Comparison of ENCODE assay signal across 2 cellular contexts in genomic region chr1:30702823-30703222, GRCh38.
TF ChIP-seq lines count a peak whose summit lies in the region.

No MANE protein-coding gene starts in this region.

TF ChIP-seq in HEK293, 187 proteins besides CTCF, POLR2A, EP300 and RAD21 (continued from another document):
- TF ChIP-seq, protein P1, sequence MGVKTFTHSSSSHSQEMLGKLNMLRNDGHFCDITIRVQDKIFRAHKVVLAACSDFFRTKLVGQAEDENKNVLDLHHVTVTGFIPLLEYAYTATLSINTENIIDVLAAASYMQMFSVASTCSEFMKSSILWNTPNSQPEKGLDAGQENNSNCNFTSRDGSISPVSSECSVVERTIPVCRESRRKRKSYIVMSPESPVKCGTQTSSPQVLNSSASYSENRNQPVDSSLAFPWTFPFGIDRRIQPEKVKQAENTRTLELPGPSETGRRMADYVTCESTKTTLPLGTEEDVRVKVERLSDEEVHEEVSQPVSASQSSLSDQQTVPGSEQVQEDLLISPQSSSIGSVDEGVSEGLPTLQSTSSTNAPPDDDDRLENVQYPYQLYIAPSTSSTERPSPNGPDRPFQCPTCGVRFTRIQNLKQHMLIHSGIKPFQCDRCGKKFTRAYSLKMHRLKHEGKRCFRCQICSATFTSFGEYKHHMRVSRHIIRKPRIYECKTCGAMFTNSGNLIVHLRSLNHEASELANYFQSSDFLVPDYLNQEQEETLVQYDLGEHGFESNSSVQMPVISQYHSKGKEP (tag by site-specific recombination; IDR thresholded peaks at IDR 0.05), result no peak
- TF ChIP-seq ZNF16 (tag by site-specific recombination; IDR thresholded peaks at IDR 0.05; ENCODE audit: low read depth) (no peak), ZNF366 (tag by site-specific recombination; conservative IDR thresholded peaks at IDR 0.05) (peak; percentile 99), ZNF239 (tag by site-specific recombination; IDR thresholded peaks at IDR 0.05) (no peak), ZNF558 (tag by site-specific recombination; IDR thresholded peaks at IDR 0.05) (no peak), TCF7L2 (IDR thresholded peaks at IDR 0.05; ENCODE audit: borderline replicate concordance, low read depth, low read length) (no peak), ZNF140 (tag by site-specific recombination; IDR thresholded peaks at IDR 0.05) (no peak), ZNF600 (tag by site-specific recombination; IDR thresholded peaks at IDR 0.05) (no peak), ZNF157 (tag by site-specific recombination; IDR thresholded peaks at IDR 0.05) (no peak), ZNF138 (tag by site-specific recombination; IDR thresholded peaks at IDR 0.05; ENCODE audit: borderline replicate concordance) (no peak), ZBTB17 (tag by site-specific recombination; IDR thresholded peaks at IDR 0.05) (peak; percentile 99), SALL2 (tag by site-specific recombination; IDR thresholded peaks at IDR 0.05; ENCODE audit: borderline replicate concordance) (peak; percentile 49; the same call in 1 of the 2 replicates), ZNF639 (tag by site-specific recombination; IDR thresholded peaks at IDR 0.05) (no peak), ZNF830 (tag by site-specific recombination; IDR thresholded peaks at IDR 0.05; ENCODE audit: low read depth) (no peak), ZNF394 (tag by site-specific recombination; IDR thresholded peaks at IDR 0.05; ENCODE audit: borderline replicate concordance) (no peak), ZNF211 (tag by site-specific recombination; IDR thresholded peaks at IDR 0.05; ENCODE audit: low read depth) (no peak)
- TF ChIP-seq, protein P2, sequence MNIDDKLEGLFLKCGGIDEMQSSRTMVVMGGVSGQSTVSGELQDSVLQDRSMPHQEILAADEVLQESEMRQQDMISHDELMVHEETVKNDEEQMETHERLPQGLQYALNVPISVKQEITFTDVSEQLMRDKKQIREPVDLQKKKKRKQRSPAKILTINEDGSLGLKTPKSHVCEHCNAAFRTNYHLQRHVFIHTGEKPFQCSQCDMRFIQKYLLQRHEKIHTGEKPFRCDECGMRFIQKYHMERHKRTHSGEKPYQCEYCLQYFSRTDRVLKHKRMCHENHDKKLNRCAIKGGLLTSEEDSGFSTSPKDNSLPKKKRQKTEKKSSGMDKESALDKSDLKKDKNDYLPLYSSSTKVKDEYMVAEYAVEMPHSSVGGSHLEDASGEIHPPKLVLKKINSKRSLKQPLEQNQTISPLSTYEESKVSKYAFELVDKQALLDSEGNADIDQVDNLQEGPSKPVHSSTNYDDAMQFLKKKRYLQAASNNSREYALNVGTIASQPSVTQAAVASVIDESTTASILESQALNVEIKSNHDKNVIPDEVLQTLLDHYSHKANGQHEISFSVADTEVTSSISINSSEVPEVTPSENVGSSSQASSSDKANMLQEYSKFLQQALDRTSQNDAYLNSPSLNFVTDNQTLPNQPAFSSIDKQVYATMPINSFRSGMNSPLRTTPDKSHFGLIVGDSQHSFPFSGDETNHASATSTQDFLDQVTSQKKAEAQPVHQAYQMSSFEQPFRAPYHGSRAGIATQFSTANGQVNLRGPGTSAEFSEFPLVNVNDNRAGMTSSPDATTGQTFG (tag by site-specific recombination; IDR thresholded peaks at IDR 0.05; ENCODE audit: borderline replicate concordance), result peak; percentile 58; the same call in 1 of the 2 replicates
TF ChIP-seq in HEK293: peak in this region for 4.

TF ChIP-seq in K562, 482 proteins besides CTCF, POLR2A, EP300 and RAD21 (continued from another document):
- TF ChIP-seq PBX2 (CRISPR knock-in tag; IDR thresholded peaks at IDR 0.05; ENCODE audit: low read depth), result no peak
- 0 out of 2 replicates have a peak, but pooled peaks have one; percentile 18 for TF ChIP-seq PBX2 (tag; conservative IDR thresholded peaks at IDR 0.05; ENCODE audit: low read depth)
- peak; percentile 27 for TF ChIP-seq CREBBP (IDR thresholded peaks at IDR 0.05; ENCODE audit: low read depth, low read length)
